11 cellular contexts compared by ENCODE assay signal in the genomic region with DNA sequence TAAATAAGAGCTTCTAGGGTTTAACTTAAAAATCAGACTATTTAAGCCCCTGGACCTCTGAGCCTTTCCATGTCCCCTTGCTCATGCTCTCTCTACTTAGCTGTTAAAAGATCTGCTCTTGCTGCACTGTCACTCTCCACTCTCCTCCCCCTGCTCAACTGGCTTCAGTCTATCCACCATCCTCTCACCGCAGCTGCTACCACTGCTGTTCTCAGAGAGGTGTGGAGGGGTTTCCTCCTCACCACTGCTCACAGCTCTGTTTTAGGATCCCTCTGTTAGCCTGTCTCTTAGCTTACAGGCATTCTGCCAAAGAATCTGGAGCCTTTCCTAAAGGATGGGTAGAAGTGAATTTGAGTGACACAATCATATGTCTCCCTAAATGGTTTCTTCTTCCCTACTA. TPM values are rescaled to one million over a fixed set of nuclear protein-coding genes. Genes with fewer than 3 reads are reported as not detected.
A peak's percentile ranks its signal among the peaks of the same experiment; 100 is the strongest.
DNase-seq lines count a peak whose midpoint lies in the region; ATAC-seq and TF ChIP-seq lines count a peak whose summit lies in the region.
"Had no signal": no experiment of that assay in that cellular context is flagged by ENCODE, and none has a peak within 500 bp of the region (broad histone marks: within the 10 kb centered on the region; RNA-seq: fewer than 3 reads in every experiment).

No MANE protein-coding gene starts in this region.

- peak overlapping the region in 1 of 2 donors; percentile 50 for H3K27ac Mint-ChIP-seq in natural killer cell
- H3K27ac Mint-ChIP-seq in natural killer cell treated with Interleukin-12 subunit alpha and Interleukin-12 subunit beta and Interleukin-15 and Interleukin-18, amount 100 ng/mL, for 72 hours = peak overlapping the region in 1 of 2 donors; percentile 58
- H3K27ac Mint-ChIP-seq in Caco-2 (ENCODE audit: unreplicated experiment) = no peak overlapping the region

- POLR2A ChIA-PET in OCI-LY7 (lab: Charles Lee) = interaction anchor here (1.3 kb wide), 1 partner anchor 47 kb away, joined by 3 read pairs; no protein-coding TSS in a partner anchor
- POLR2A ChIA-PET in Caco-2 (lab: Charles Lee) = no interaction called here

- no peak for DNase-seq in natural killer cell
- DNase-seq in natural killer cell treated with Interleukin-12 subunit alpha and Interleukin-12 subunit beta and Interleukin-15 and Interleukin-18, amount 100 ng/mL, for 72 hours (ENCODE audit: low spot score) = no peak
- DNase-seq in OCI-LY7 (ENCODE audit: low spot score) = peak; percentile 58
- DNase-seq in kidney tubule cell (ENCODE audit: low spot score) = no peak
- no peak for DNase-seq in Caco-2
- no peak for DNase-seq in activated effector memory CD4-positive, alpha-beta T cell treated with anti-CD3 and anti-CD28 coated beads, Interleukin-2, amount 50 U/mL, for 16 hours
- DNase-seq: activated naive CD4-positive, alpha-beta T cell treated with Interleukin-2 at 50 U/mL for 16 hours; DMS53; T-helper 2 cell had no signal

- H3K79me2 ChIP-seq in OCI-LY7 (ENCODE audit: insufficient read depth, low read depth, low read length) = no peaks in the 10 kb centered on the region

- H3K27ac ChIP-seq in OCI-LY7 (ENCODE audit: low read depth, low read length, poor library complexity, severe bottlenecking) = no peak overlapping the region

- H3K9me3 ChIP-seq in OCI-LY7 (ENCODE audit: low read length) = peaks cover 10% of the 10 kb centered on the region
- no peaks in the 10 kb centered on the region; the same call in 1 of the 2 replicates for H3K9me3 ChIP-seq in Caco-2

- H3K4me3 ChIP-seq in OCI-LY7 (ENCODE audit: low read depth, low read length, poor library complexity, severe bottlenecking) = no peak overlapping the region
- H3K4me3 ChIP-seq in Caco-2 (ENCODE audit: low read depth, low read length) = no peak overlapping the region

- BruUV-seq in OCI-LY7 (replicated peaks; lab: Mats Ljungman, UMichigan) = no TSS peak
- no TSS peak for BruUV-seq in Caco-2 (replicated peaks; lab: Mats Ljungman, UMichigan)

- H3K36me3 Mint-ChIP-seq in natural killer cell (no peaks in the 10 kb centered on the region), Caco-2 (ENCODE audit: insufficient read depth, unreplicated experiment) (no peaks in the 10 kb centered on the region)
- peaks cover 13% of the 10 kb centered on the region for H3K36me3 Mint-ChIP-seq in natural killer cell treated with Interleukin-12 subunit alpha and Interleukin-12 subunit beta and Interleukin-15 and Interleukin-18, amount 100 ng/mL, for 72 hours

- H3K27me3 Mint-ChIP-seq in natural killer cell (ENCODE audit: low read depth in 2 of 2) (no peaks in the 10 kb centered on the region), Caco-2 (ENCODE audit: insufficient read depth, unreplicated experiment) (no peaks in the 10 kb centered on the region)
- H3K27me3 Mint-ChIP-seq in natural killer cell treated with Interleukin-12 subunit alpha and Interleukin-12 subunit beta and Interleukin-15 and Interleukin-18, amount 100 ng/mL, for 72 hours = no peaks in the 10 kb centered on the region

- no peak overlapping the region for H3K4me2 ChIP-seq in OCI-LY7 (ENCODE audit: low read length)

- H3K36me3 ChIP-seq in OCI-LY7 (ENCODE audit: insufficient read depth, low read length) (no peaks in the 10 kb centered on the region), Caco-2 (ENCODE audit: control insufficient read depth, insufficient read depth, low read length) (no peaks in the 10 kb centered on the region)

- TF ChIP-seq CTCF in natural killer cell (IDR thresholded peaks at IDR 0.05) (no peak), OCI-LY7 (conservative IDR thresholded peaks at IDR 0.05; ENCODE audit: low read length) (no peak), Caco-2 (IDR thresholded peaks at IDR 0.05; ENCODE audit: insufficient read depth in 1 of 2, low read depth in 1 of 2, low read length in 1 of 2, severe bottlenecking in 1 of 2, unreplicated experiment in 1 of 2) (no peak)

- intact Hi-C loops in natural killer cell (cut with micrococcal nuclease) = no loop called here
- intact Hi-C loops in OCI-LY7 (cut with micrococcal nuclease; ENCODE audit: unreplicated experiment) = no loop called here
- intact Hi-C loops in Caco-2 (cut with micrococcal nuclease; ENCODE audit: unreplicated experiment) = no loop called here

- H2AFZ ChIP-seq in OCI-LY7 (ENCODE audit: low read length) = no peak overlapping the region

- peaks cover 20% of the 10 kb centered on the region for H3K4me1 ChIP-seq in OCI-LY7 (ENCODE audit: insufficient read depth, low read length, poor library complexity, severe bottlenecking)
- peaks cover 28% of the 10 kb centered on the region for H3K4me1 ChIP-seq in Caco-2

- H3K27me3 ChIP-seq in Caco-2 (replicated peaks; ENCODE audit: control insufficient read depth, insufficient read depth, low read length) = no peaks in the 10 kb centered on the region

- H3K4me1 Mint-ChIP-seq in natural killer cell = peaks cover 29 to 32% of the 10 kb centered on the region in 2 donors
- H3K4me1 Mint-ChIP-seq in natural killer cell treated with Interleukin-12 subunit alpha and Interleukin-12 subunit beta and Interleukin-15 and Interleukin-18, amount 100 ng/mL, for 72 hours (ENCODE audit: low read depth in 2 of 2) = peaks cover 25 to 36% of the 10 kb centered on the region in 2 donors
- peaks cover 21% of the 10 kb centered on the region for H3K4me1 Mint-ChIP-seq in Caco-2 (ENCODE audit: low read depth, unreplicated experiment)

- H3K4me3 Mint-ChIP-seq in natural killer cell (peak overlapping the region; percentile 14), Caco-2 (ENCODE audit: unreplicated experiment) (no peak overlapping the region)
- no peak overlapping the region for H3K4me3 Mint-ChIP-seq in natural killer cell treated with Interleukin-12 subunit alpha and Interleukin-12 subunit beta and Interleukin-15 and Interleukin-18, amount 100 ng/mL, for 72 hours

- peaks cover 0 to 6% of the 10 kb centered on the region in 2 donors for H3K9me3 Mint-ChIP-seq in natural killer cell
- H3K9me3 Mint-ChIP-seq in natural killer cell treated with Interleukin-12 subunit alpha and Interleukin-12 subunit beta and Interleukin-15 and Interleukin-18, amount 100 ng/mL, for 72 hours = peaks cover 2% of the 10 kb centered on the region
- peaks cover 23% of the 10 kb centered on the region for H3K9me3 Mint-ChIP-seq in Caco-2 (ENCODE audit: unreplicated experiment)

- H3K9me2 ChIP-seq in OCI-LY7 (ENCODE audit: insufficient read depth, low read length) = no peaks in the 10 kb centered on the region

- H4K20me1 ChIP-seq in OCI-LY7 (ENCODE audit: insufficient read depth, low read length) = no peaks in the 10 kb centered on the region

- CTCF ChIA-PET in OCI-LY7 (lab: Charles Lee; ENCODE audit: unreplicated experiment) = no interaction called here
- CTCF ChIA-PET in Caco-2 (lab: Charles Lee) = no interaction called here

- ATAC-seq in natural killer cell (peak in 2 of 3 donors; percentile 39 to 79), HG02852 (IDR thresholded peaks at IDR 0.05; ENCODE audit: unreplicated experiment) (peak; percentile 50), GM21717 (IDR thresholded peaks at IDR 0.05; ENCODE audit: unreplicated experiment) (no peak)
- ATAC-seq in natural killer cell treated with Interleukin-12 subunit alpha and Interleukin-12 subunit beta and Interleukin-15 and Interleukin-18, amount 100 ng/mL, for 72 hours = no peak

RNA-seq across cellular contexts. Expression of gene ATP2B1, which starts 43.7 kb away (rescaled TPM):
- total RNA-seq in natural killer cell (10 to 100 TPM; 87.8 to 97.6 (median 97.3) TPM), OCI-LY7 (2022) (58.5 and 61.7 TPM in 2 replicates), Caco-2 (2022) (97.7 and 107 TPM in 2 replicates)
- 10 to 100 TPM; 45.5 to 57.3 TPM for total RNA-seq in natural killer cell treated with Interleukin-12 subunit alpha and Interleukin-12 subunit beta and Interleukin-15 and Interleukin-18, amount 100 ng/mL, for 72 hours
- total RNA-seq in OCI-LY7 (2014; rRNA removed; shearing (Covaris generic)) = 62.8 and 74.9 TPM in 2 replicates

Comparison
In these comparisons a context has a peak if more than half of its experiments do, and no peak if none do; other contexts are left out.
1. ATAC-seq: peak in natural killer cell (2 of 3) and HG02852 (single experiment); none in natural killer cell treated with Interleukin-12 subunit alpha and Interleukin-12 subunit beta and Interleukin-15 and Interleukin-18, amount 100 ng/mL, for 72 hours (0 of 2) and GM21717 (single experiment).